ENCODE assay signal across 9 cellular contexts in genomic region chr3:58238830-58239229, GRCh38. TPM values are rescaled to one million over a fixed set of nuclear protein-coding genes. Genes with fewer than 3 reads are reported as not detected.
A peak's percentile ranks its signal among the peaks of the same experiment; 100 is the strongest.
DNase-seq lines count a peak whose midpoint lies in the region; ATAC-seq and TF ChIP-seq lines count a peak whose summit lies in the region.
"Had no signal": no experiment of that assay in that cellular context is flagged by ENCODE, and none has a peak within 500 bp of the region (broad histone marks: within the 10 kb centered on the region; RNA-seq: fewer than 3 reads in every experiment).

No MANE protein-coding gene starts in this region.

- H3K27me3 ChIP-seq in CD8-positive, alpha-beta T cell (ENCODE audit: insufficient read depth, low read length): no peaks in the 10 kb centered on the region
- H3K27me3 ChIP-seq in OCI-LY1 (ENCODE audit: insufficient read depth, low read length) (no peaks in the 10 kb centered on the region), ovary (no peaks in the 10 kb centered on the region)

- H3K9ac ChIP-seq in OCI-LY1 (ENCODE audit: low read length): no peak overlapping the region

- no peaks in the 10 kb centered on the region for H3K79me2 ChIP-seq in OCI-LY1 (ENCODE audit: insufficient read depth, low read length)

- no peaks in the 10 kb centered on the region for H3K9me3 ChIP-seq in CD8-positive, alpha-beta T cell (ENCODE audit: low read length)
- H3K9me3 ChIP-seq in OCI-LY1 (ENCODE audit: low read length) (no peaks in the 10 kb centered on the region), ovary (no peaks in the 10 kb centered on the region)

- CTCF ChIA-PET in CD8-positive, alpha-beta T cell (lab: Charles Lee): interaction anchor here (1.1 to 3.9 kb wide), 2 partner anchors 67 to 231 kb away, joined by 3 to 21 read pairs; partner anchors contain the start of genes FLNB, HTD2 and RPP14

- peaks cover 7% of the 10 kb centered on the region for H3K4me1 ChIP-seq in CD8-positive, alpha-beta T cell (ENCODE audit: insufficient read depth, low read length)
- peaks cover 18% of the 10 kb centered on the region for H3K4me1 ChIP-seq in OCI-LY1 (ENCODE audit: insufficient read depth, low read length, severe bottlenecking)
- H3K4me1 ChIP-seq in ovary (ENCODE audit: insufficient read depth): peaks cover 6% of the 10 kb centered on the region

- TF ChIP-seq POLR2A in ovary (IDR thresholded peaks at IDR 0.05): no peak

- POLR2A ChIA-PET in CD8-positive, alpha-beta T cell (lab: Charles Lee): interaction anchor here (1.0 kb wide), 1 partner anchor 68 kb away, joined by 3 read pairs; the partner anchor contains the start of gene HTD2

- no peaks in the 10 kb centered on the region for H3K36me3 Mint-ChIP-seq in CD8-positive, alpha-beta T cell

- TF ChIP-seq EP300 in ovary (IDR thresholded peaks at IDR 0.05): no peak

- H3K4me2 ChIP-seq in OCI-LY1 (ENCODE audit: low read length): peak overlapping the region; percentile 100

- peaks cover 17% of the 10 kb centered on the region for H3K4me1 Mint-ChIP-seq in CD8-positive, alpha-beta T cell (ENCODE audit: low read depth)

- intact Hi-C loops in CD8-positive, alpha-beta T cell (cut with DNase I, micrococcal nuclease): loop anchor here (1.0 to 10.0 kb wide), 10 partner anchors 67 to 1674 kb away; partner anchors contain the start of genes APPL1 (in 1 of the 2), ARF4 (in 1 of the 2), FLNB (in 1 of the 2) and HTD2 (in 1 of the 2)
- intact Hi-C loops in ovary (cut with DNase I): loop anchor here (5.0 to 10.0 kb wide), 5 partner anchors 56 to 377 kb away; partner anchors contain the start of genes HTD2 (in 2 of the 4) and RPP14 (in 2 of the 4)

- peaks cover 4% of the 10 kb centered on the region for H3K27me3 Mint-ChIP-seq in CD8-positive, alpha-beta T cell (ENCODE audit: low read depth)

- peak overlapping the region; percentile 57 for H3K4me3 ChIP-seq in CD8-positive, alpha-beta T cell (ENCODE audit: low read depth, low read length)
- H3K4me3 ChIP-seq in OCI-LY1 (ENCODE audit: low read depth, low read length, poor library complexity, severe bottlenecking): peak overlapping the region; percentile 71
- peak overlapping the region; percentile 97 for H3K4me3 ChIP-seq in epithelial cell of proximal tubule (ENCODE audit: low read depth, low read length)
- peak overlapping the region; percentile 68 for H3K4me3 ChIP-seq in ovary

- no peaks in the 10 kb centered on the region for H3K9me3 Mint-ChIP-seq in CD8-positive, alpha-beta T cell

- no peak for DNase-seq in CD8-positive, alpha-beta T cell
- no peak for DNase-seq in epithelial cell of proximal tubule (ENCODE audit: low read depth)
- no peak for DNase-seq in ovary
- no peak for DNase-seq in LoVo (ENCODE audit: low spot score)
- DNase-seq in NCI-H2029 (lab: John Stamatoyannopoulos, UW): no peak
- DNase-seq in stimulated activated CD4-positive, alpha-beta T cell treated with anti-CD3 and anti-CD28 coated beads, Interleukin-2, amount 100 ng/mL, for 48 hours: no peak

- ATAC-seq in CD8-positive, alpha-beta T cell: no peak
- no peak for ATAC-seq in GM21515 (IDR thresholded peaks at IDR 0.05; ENCODE audit: unreplicated experiment)

- H4K20me1 ChIP-seq in OCI-LY1 (ENCODE audit: insufficient read depth, low read length): no peaks in the 10 kb centered on the region

- H3K27ac Mint-ChIP-seq in CD8-positive, alpha-beta T cell: no peak overlapping the region

- peak overlapping the region; percentile 92 for H3K4me3 Mint-ChIP-seq in CD8-positive, alpha-beta T cell

- no peaks in the 10 kb centered on the region for H3K36me3 ChIP-seq in CD8-positive, alpha-beta T cell (ENCODE audit: insufficient read depth, low read length)
- no peaks in the 10 kb centered on the region for H3K36me3 ChIP-seq in OCI-LY1 (ENCODE audit: insufficient read depth, low read length)
- H3K36me3 ChIP-seq in ovary: no peaks in the 10 kb centered on the region

- no peaks in the 10 kb centered on the region for H3K9me2 ChIP-seq in OCI-LY1 (ENCODE audit: low read depth, low read length)

- no peak for TF ChIP-seq CTCF in CD8-positive, alpha-beta T cell (IDR thresholded peaks at IDR 0.05)
- no peak for TF ChIP-seq CTCF in OCI-LY1 (IDR thresholded peaks at IDR 0.05; ENCODE audit: low read length)
- no peak for TF ChIP-seq CTCF in epithelial cell of proximal tubule (conservative IDR thresholded peaks at IDR 0.05; ENCODE audit: low read depth, low read length)
- TF ChIP-seq CTCF in ovary (IDR thresholded peaks at IDR 0.05): no peak

- H3F3A ChIP-seq in OCI-LY1 (ENCODE audit: insufficient read depth, low read length): no peaks in the 10 kb centered on the region

- WGBS in ovary, 3 donors: 58 to 78% (median 72%) methylated on average over 7 of the region's 7 CpGs

- no peak overlapping the region for H2AFZ ChIP-seq in OCI-LY1 (ENCODE audit: low read length)

- H3K27ac ChIP-seq in CD8-positive, alpha-beta T cell (ENCODE audit: low read depth, low read length): no peak overlapping the region
- no peak overlapping the region for H3K27ac ChIP-seq in OCI-LY1 (ENCODE audit: low read depth, low read length, poor library complexity, severe bottlenecking)
- no peak overlapping the region for H3K27ac ChIP-seq in ovary

RNA-seq across cellular contexts. Expression of gene ABHD6, which starts 1.2 kb away (rescaled TPM):
- 1 to 10 TPM; 1.9 to 2.1 TPM for total RNA-seq in CD8-positive, alpha-beta T cell
- total RNA-seq in epithelial cell of proximal tubule (2.4 and 6.4 TPM in 2 replicates), ovary (10 to 100 TPM in 4 of 7 donors, 1 to 10 TPM in 3; 8.2 to 11.3 (median 10.5) TPM)
- 10 to 100 TPM in 1 of 2 donors, 1 to 10 TPM in 1; 4.8 to 36.6 TPM for polyA plus RNA-seq in ovary

RNA-seq across cellular contexts. Expression of gene DNASE1L3, which starts 28.1 kb away (rescaled TPM):
- not detected for total RNA-seq in CD8-positive, alpha-beta T cell
- total RNA-seq in epithelial cell of proximal tubule: not detected in 2 replicates
- total RNA-seq in ovary: 1 to 10 TPM in 1 of 7 donors, under 1 TPM in 4, not detected in 2; 0.48 to 1.8 (median 0.65) TPM
- polyA plus RNA-seq in ovary: 10 to 100 TPM in 1 of 2 donors, under 1 TPM in 1; 0.61 to 10.3 TPM
- total RNA-seq: myocyte had no signal
